1 cellular context compared by ENCODE assay signal in genomic region chr6:129661478-129662405, GRCh38.
TF ChIP-seq lines count a peak whose summit lies in the region.

No MANE protein-coding gene starts in this region.

TF ChIP-seq in H1, 55 proteins besides CTCF, POLR2A, EP300 and RAD21 (continued from another document):
- TF ChIP-seq CHD2 (IDR thresholded peaks at IDR 0.05; ENCODE audit: low read length) (no peak), FOSL1 (IDR thresholded peaks at IDR 0.05; ENCODE audit: insufficient read depth, low read depth, low read length) (no peak), TCF12 (IDR thresholded peaks at IDR 0.05; ENCODE audit: low read depth, low read length) (no peak), SAP30 (IDR thresholded peaks at IDR 0.05; ENCODE audit: insufficient read depth, insufficient replicate concordance, low read length) (no peak), ASH2L (IDR thresholded peaks at IDR 0.05; ENCODE audit: low read length) (no peak), YY1 (IDR thresholded peaks at IDR 0.05; ENCODE audit: low read depth, low read length) (no peak), BRCA1 (IDR thresholded peaks at IDR 0.05; ENCODE audit: low read depth, low read length) (no peak), SUZ12 (IDR thresholded peaks at IDR 0.05; ENCODE audit: low read length) (no peak), USF2 (IDR thresholded peaks at IDR 0.05; ENCODE audit: low read length) (no peak), SP2 (IDR thresholded peaks at IDR 0.05; ENCODE audit: low read length) (no peak), NANOG (IDR thresholded peaks at IDR 0.05; ENCODE audit: insufficient read depth, low read depth, low read length, poor library complexity, severe bottlenecking) (no peak), GABPA (IDR thresholded peaks at IDR 0.05; ENCODE audit: borderline replicate concordance, insufficient read depth, low read length) (no peak), RBBP5 (IDR thresholded peaks at IDR 0.05; ENCODE audit: borderline replicate concordance, low read depth, low read length) (no peak), JUND (IDR thresholded peaks at IDR 0.05; ENCODE audit: low read length) (no peak), SIRT6 (IDR thresholded peaks at IDR 0.05; ENCODE audit: low read length) (no peak)
